In the genomic region with DNA sequence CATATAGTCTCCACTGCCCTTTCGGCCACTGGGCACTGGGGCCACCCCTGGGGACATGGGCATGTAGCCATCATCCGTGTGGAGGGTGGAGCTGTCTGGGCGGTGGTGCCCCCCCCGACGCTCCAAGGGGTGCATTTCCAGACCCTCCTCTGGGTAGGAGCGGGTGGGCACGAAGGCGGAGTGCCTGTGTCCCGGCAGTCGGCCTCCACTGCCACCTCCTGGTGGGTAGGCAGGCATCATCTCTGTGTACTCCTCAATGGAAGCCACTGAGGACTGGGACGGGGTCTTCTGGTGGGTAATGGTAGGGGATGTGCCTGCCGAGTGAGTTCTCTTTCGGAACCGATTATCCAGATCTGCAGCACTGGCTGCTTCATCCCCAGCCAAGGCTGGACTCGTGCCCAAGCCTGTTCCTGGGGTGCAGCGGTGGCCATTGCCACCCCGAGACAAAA, we compare ENCODE assay signal across 1 cellular context.
TF ChIP-seq lines count a peak whose summit lies in the region.

No MANE protein-coding gene starts in this region.

TF ChIP-seq in SK-N-SH treated with all-trans-retinoic acid at 6 μM for 48 hours, 23 proteins besides CTCF, POLR2A, EP300 and RAD21 (continued from another document):
- no peak for TF ChIP-seq ZNF70 (CRISPR knock-in tag; IDR thresholded peaks at IDR 0.05)
- no peak for TF ChIP-seq OSR1 (CRISPR knock-in tag; IDR thresholded peaks at IDR 0.05)
- no peak for TF ChIP-seq ARNTL (CRISPR knock-in tag; IDR thresholded peaks at IDR 0.05; ENCODE audit: borderline replicate concordance, low read depth)
- no peak for TF ChIP-seq GLIS3 (CRISPR knock-in tag; IDR thresholded peaks at IDR 0.05)
- TF ChIP-seq, protein P1, sequence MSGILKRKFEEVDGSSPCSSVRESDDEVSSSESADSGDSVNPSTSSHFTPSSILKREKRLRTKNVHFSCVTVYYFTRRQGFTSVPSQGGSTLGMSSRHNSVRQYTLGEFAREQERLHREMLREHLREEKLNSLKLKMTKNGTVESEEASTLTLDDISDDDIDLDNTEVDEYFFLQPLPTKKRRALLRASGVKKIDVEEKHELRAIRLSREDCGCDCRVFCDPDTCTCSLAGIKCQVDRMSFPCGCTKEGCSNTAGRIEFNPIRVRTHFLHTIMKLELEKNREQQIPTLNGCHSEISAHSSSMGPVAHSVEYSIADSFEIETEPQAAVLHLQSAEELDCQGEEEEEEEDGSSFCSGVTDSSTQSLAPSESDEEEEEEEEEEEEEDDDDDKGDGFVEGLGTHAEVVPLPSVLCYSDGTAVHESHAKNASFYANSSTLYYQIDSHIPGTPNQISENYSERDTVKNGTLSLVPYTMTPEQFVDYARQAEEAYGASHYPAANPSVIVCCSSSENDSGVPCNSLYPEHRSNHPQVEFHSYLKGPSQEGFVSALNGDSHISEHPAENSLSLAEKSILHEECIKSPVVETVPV (CRISPR knock-in tag; IDR thresholded peaks at IDR 0.05) = no peak
- TF ChIP-seq ISL1 (CRISPR knock-in tag; IDR thresholded peaks at IDR 0.05) = no peak
TF ChIP-seq in SK-N-SH treated with all-trans-retinoic acid at 6 μM for 48 hours: peak in this region for 0.
